1 cellular context compared by ENCODE assay signal in genomic region chr17:19313066-19313745, GRCh38.
TF ChIP-seq lines count a peak whose summit lies in the region.

No MANE protein-coding gene starts in this region.

TF ChIP-seq in HEK293, 187 proteins besides CTCF, POLR2A, EP300 and RAD21 (continued from another document):
- TF ChIP-seq MZF1 (tag by site-specific recombination; IDR thresholded peaks at IDR 0.05; ENCODE audit: borderline replicate concordance) (no peak), SP7 (tag by site-specific recombination; IDR thresholded peaks at IDR 0.05) (no peak), ZNF629 (tag by site-specific recombination; IDR thresholded peaks at IDR 0.05) (no peak), GFI1B (tag by site-specific recombination; IDR thresholded peaks at IDR 0.05) (no peak), TSHZ1 (tag by site-specific recombination; IDR thresholded peaks at IDR 0.05; ENCODE audit: borderline replicate concordance) (no peak), ZSCAN16 (tag by site-specific recombination; IDR thresholded peaks at IDR 0.05) (no peak), YY2 (tag by site-specific recombination; IDR thresholded peaks at IDR 0.05) (no peak), ZBTB6 (tag by site-specific recombination; IDR thresholded peaks at IDR 0.05) (no peak), BCL11B (tag by site-specific recombination; IDR thresholded peaks at IDR 0.05; ENCODE audit: low read depth) (no peak), ZBTB49 (tag by site-specific recombination; IDR thresholded peaks at IDR 0.05; ENCODE audit: low read depth) (no peak)
TF ChIP-seq in HEK293: peak in this region for 0.
